In genomic region chr14:25052385-25052784, GRCh38 we compare ENCODE assay signal across 2 cellular contexts.
TF ChIP-seq lines count a peak whose summit lies in the region.

No MANE protein-coding gene starts in this region.

TF ChIP-seq in GM23338, 12 proteins besides CTCF, POLR2A, EP300 and RAD21 (continued from another document):
- TF ChIP-seq ZNF462 (CRISPR knock-in tag; IDR thresholded peaks at IDR 0.05) (no peak), CREB1 (CRISPR knock-in tag; IDR thresholded peaks at IDR 0.05; ENCODE audit: low read depth) (no peak)

TF ChIP-seq in WTC11, 78 proteins besides CTCF, POLR2A, EP300 and RAD21 (continued from another document):
- no peak for TF ChIP-seq ZNF281 (CRISPR knock-in tag; IDR thresholded peaks at IDR 0.05)
- no peak for TF ChIP-seq NR3C1 (CRISPR knock-in tag; conservative IDR thresholded peaks at IDR 0.05; ENCODE audit: low read depth)
- no peak for TF ChIP-seq ZNF396 (CRISPR knock-in tag; IDR thresholded peaks at IDR 0.05; ENCODE audit: borderline replicate concordance)
- no peak for TF ChIP-seq MLX (CRISPR knock-in tag; IDR thresholded peaks at IDR 0.05)
